ENCODE assay signal across 6 cellular contexts in genomic region chr14:62056789-62057188, GRCh38.
"Had no signal": no experiment of that assay in that cellular context is flagged by ENCODE, and none has a peak within 500 bp of the region (broad histone marks: within the 10 kb centered on the region; RNA-seq: fewer than 3 reads in every experiment).

No MANE protein-coding gene starts in this region.

- H3K4me3 ChIP-seq: GM12878 had no signal

- FAIRE-seq: G401.6, GM12878, GM12892, GM18507 had no signal

- DNase-seq: GDM1, GF-D8 had no signal
